In genomic region chr1:33349081-33349759, GRCh38 we compare ENCODE assay signal across 8 cellular contexts. TPM values are rescaled to one million over a fixed set of nuclear protein-coding genes. Genes with fewer than 3 reads are reported as not detected.
A peak's percentile ranks its signal among the peaks of the same experiment; 100 is the strongest.
DNase-seq lines count a peak whose midpoint lies in the region; ATAC-seq and TF ChIP-seq lines count a peak whose summit lies in the region.

No MANE protein-coding gene starts in this region.

- peak overlapping the region; percentile 90 for H3K27ac Mint-ChIP-seq in progenitor cell of endocrine pancreas

- H3K36me3 Mint-ChIP-seq in progenitor cell of endocrine pancreas (ENCODE audit: insufficient read depth) = peaks cover 3% of the 10 kb centered on the region

- ATAC-seq in HG02870 (IDR thresholded peaks at IDR 0.05; ENCODE audit: unreplicated experiment) = peak; percentile 24

- DNase-seq in NCI-H748 (lab: John Stamatoyannopoulos, UW; ENCODE audit: unreplicated experiment) (peak; percentile 48), NCI-H748 treated with DMSO at 0.1 percent for 48 hours (lab: John Stamatoyannopoulos, UW) (no peak), OCI-M1 (lab: John Stamatoyannopoulos, UW) (peak; percentile 64), activated gamma-delta T cell (lab: John Stamatoyannopoulos, UW) (peak; percentile 48), glomerular visceral epithelial cell (ENCODE audit: extremely low spot score) (peak; percentile 50), progenitor cell of endocrine pancreas (ENCODE audit: low spot score, unreplicated experiment) (no peak), NCI-H2029 (lab: John Stamatoyannopoulos, UW) (no peak)

- no peaks in the 10 kb centered on the region for H3K27me3 Mint-ChIP-seq in progenitor cell of endocrine pancreas

- H3K4me3 Mint-ChIP-seq in progenitor cell of endocrine pancreas (ENCODE audit: low read depth) = peak overlapping the region; percentile 83

- no peak for TF ChIP-seq CTCF in progenitor cell of endocrine pancreas (IDR thresholded peaks at IDR 0.05; ENCODE audit: unreplicated experiment)

- H3K9me3 Mint-ChIP-seq in progenitor cell of endocrine pancreas (ENCODE audit: low read depth) = no peaks in the 10 kb centered on the region

- peaks cover 51% of the 10 kb centered on the region for H3K4me1 Mint-ChIP-seq in progenitor cell of endocrine pancreas (ENCODE audit: low read depth)

RNA-seq across cellular contexts. Expression of gene A3GALT2, which starts 28.3 kb away (rescaled TPM):
- total RNA-seq in progenitor cell of endocrine pancreas = 0.29 and 0.40 TPM in 2 replicates

Comparison
In these comparisons a context has a peak if more than half of its experiments do, and no peak if none do; other contexts are left out.
1. DNase-seq: peak in NCI-H748 (single experiment), OCI-M1 (single experiment), activated gamma-delta T cell (single experiment) and glomerular visceral epithelial cell (single experiment); none in NCI-H748 treated with DMSO at 0.1 percent for 48 hours (single experiment), progenitor cell of endocrine pancreas (single experiment) and NCI-H2029 (single experiment).